In genomic region chr4:34328939-34329338, GRCh38 we compare ENCODE assay signal across 25 cellular contexts.
DNase-seq lines count a peak whose midpoint lies in the region; ATAC-seq, FAIRE-seq and TF ChIP-seq lines count a peak whose summit lies in the region.
"Had no signal": no experiment of that assay in that cellular context is flagged by ENCODE, and none has a peak within 500 bp of the region (broad histone marks: within the 10 kb centered on the region; RNA-seq: fewer than 3 reads in every experiment).

No MANE protein-coding gene starts in this region.

- no peak overlapping the region for H4K5ac ChIP-seq in IMR-90 (ENCODE audit: low read depth, low read length)
- H4K5ac ChIP-seq in H1 (ENCODE audit: insufficient read length, low read depth, low read length), result peak overlapping the region; percentile 37

- BruUV-seq in HepG2 (replicated peaks; lab: Mats Ljungman, UMichigan) (no TSS peak), IMR-90 (replicated peaks; lab: Mats Ljungman, UMichigan) (no TSS peak)

- H2AFZ ChIP-seq in HepG2 (ENCODE audit: low read length) (no peak overlapping the region), IMR-90 (replicated peaks; ENCODE audit: low read length, poor library complexity) (no peak overlapping the region), H1 (ENCODE audit: low read length) (no peak overlapping the region)

- H3K14ac ChIP-seq in IMR-90 (replicated peaks; ENCODE audit: low read depth, low read length) (no peak overlapping the region), H1 (ENCODE audit: insufficient read length) (no peak overlapping the region)

- TF ChIP-seq CTCF in HepG2 (CRISPR knock-in tag; IDR thresholded peaks at IDR 0.05) (no peak), right lobe of liver (IDR thresholded peaks at IDR 0.05) (no peak), IMR-90 (conservative IDR thresholded peaks at IDR 0.05; ENCODE audit: low read depth, low read length) (no peak), H1 (IDR thresholded peaks at IDR 0.05; ENCODE audit: control extremely low read depth in 1 of 3, insufficient read depth in 1 of 3, low read depth in 1 of 3, low read length in 3 of 3) (no peak)

- H2AK9ac ChIP-seq in IMR-90 (replicated peaks; ENCODE audit: low read depth, low read length, poor library complexity), result no peak overlapping the region

- peaks cover 23% of the 10 kb centered on the region for H3K9me3 ChIP-seq in HepG2 (ENCODE audit: low read length)
- H3K9me3 ChIP-seq in right lobe of liver, result no peaks in the 10 kb centered on the region
- H3K9me3 ChIP-seq in IMR-90 (ENCODE audit: control insufficient read depth, insufficient read depth, low read length), result no peaks in the 10 kb centered on the region
- H3K9me3 ChIP-seq in H1 (ENCODE audit: insufficient read depth in 2 of 2, low read depth in 1 of 2, low read length in 1 of 2), result peaks cover 0 to 5% of the 10 kb centered on the region in 2 experiments; a peak in 1 of 4 replicates
- H3K9me3 ChIP-seq: BE2C, BLaER1 had no signal

- in situ Hi-C loops in HepG2 (cut with HindIII; ENCODE audit: extremely low pct_ligation_motif_present, low pct_unique_long_range_greater_than_20kb) (no loop called here), IMR-90 (cut with MboI; ENCODE audit: low sequenced_read_pairs) (no loop called here)

- H2BK20ac ChIP-seq in IMR-90 (ENCODE audit: low read depth, low read length), result no peak overlapping the region
- no peak overlapping the region for H2BK20ac ChIP-seq in H1 (ENCODE audit: low read length)

- H3K4ac ChIP-seq in IMR-90 (ENCODE audit: low read depth, low read length) (no peak overlapping the region), H1 (replicated peaks; ENCODE audit: insufficient read length, low read depth, low read length) (no peak overlapping the region)

- POLR2A ChIA-PET in HepG2 (lab: Yijun Ruan, JAX) (no interaction called here), IMR-90 (lab: Charles Lee; ENCODE audit: unreplicated experiment) (no interaction called here), H1 (lab: Charles Lee; ENCODE audit: partially characterized antibody) (no interaction called here)

- H3K18ac ChIP-seq in IMR-90 (ENCODE audit: low read depth, low read length) (no peak overlapping the region), H1 (ENCODE audit: extremely low read depth, low read length) (no peak overlapping the region)

- no peaks in the 10 kb centered on the region for H3K23me2 ChIP-seq in H1 (ENCODE audit: low read depth, low read length)

- H2BK12ac ChIP-seq in H1 (ENCODE audit: low read depth, low read length), result no peak overlapping the region

- H3K9ac ChIP-seq in HepG2 (ENCODE audit: insufficient read depth, low read depth, low read length) (no peak overlapping the region), IMR-90 (ENCODE audit: low read depth, low read length) (no peak overlapping the region), H1 (replicated peaks in 1 of 4; ENCODE audit: extremely low read depth in 1 of 4, low read depth in 3 of 4, low read length in 3 of 4) (no peak overlapping the region)
- H3K9ac ChIP-seq: BLaER1 had no signal

- H2BK120ac ChIP-seq in IMR-90 (ENCODE audit: low read depth, low read length) (no peak overlapping the region), H1 (replicated peaks; ENCODE audit: low read depth, low read length) (no peak overlapping the region)

- 0% methylated on average over 1 of the region's 1 CpG for WGBS in HepG2 (ENCODE audit: low lambda C conversion rate)
- WGBS in right lobe of liver (ENCODE audit: insufficient coverage, low coverage, low lambda C conversion rate, missing lambda C conversion rate), result 59% methylated on average over 1 of the region's 1 CpG
- no CpG with 5 or more reads among the region's 1 CpG for WGBS in IMR-90 (ENCODE audit: extremely low coverage in 2 of 2, insufficient read length in 1 of 2), 2 experiments
- WGBS in H1 (ENCODE audit: extremely low coverage in 1 of 2, insufficient coverage in 1 of 2, insufficient read length in 1 of 2, insufficient replicate concordance in 2 of 2, low coverage in 1 of 2, low lambda C conversion rate in 2 of 2, missing lambda C conversion rate in 1 of 2), 2 experiments, result 88% methylated on average over 1 of the region's 1 CpG; no CpG with 5 or more reads in 1 of the 2 experiments

- CTCF ChIA-PET in HepG2 (lab: Yijun Ruan, JAX; ENCODE audit: low intra/inter-chr PET ratio, low total read pairs) (no interaction called here), IMR-90 (lab: Yijun Ruan, JAX) (no interaction called here), H1 (lab: Charles Lee; ENCODE audit: partially characterized antibody) (no interaction called here)

- TF ChIP-seq EP300 in HepG2 (IDR thresholded peaks at IDR 0.05; ENCODE audit: low read depth in 2 of 2, low read length in 2 of 2) (no peak), HepG2 (CRISPR knock-in tag; IDR thresholded peaks at IDR 0.05; ENCODE audit: borderline replicate concordance) (no peak), H1 (IDR thresholded peaks at IDR 0.05; ENCODE audit: borderline replicate concordance in 1 of 2, low read depth in 2 of 2, low read length in 2 of 2) (no peak)

- H3K27ac ChIP-seq in HepG2 (ENCODE audit: extremely low read length, insufficient read depth, low read length) (no peak overlapping the region), right lobe of liver (no peak overlapping the region), IMR-90 (ENCODE audit: insufficient read depth, low read length) (no peak overlapping the region), H1 (ENCODE audit: low read depth, low read length) (no peak overlapping the region)
- H3K27ac ChIP-seq: 22Rv1, BLaER1 had no signal

- H4K20me1 ChIP-seq in HepG2 (ENCODE audit: insufficient read depth, low read length) (no peaks in the 10 kb centered on the region), IMR-90 (ENCODE audit: insufficient read depth, low read length) (no peaks in the 10 kb centered on the region), H1 (replicated peaks in 1 of 2; ENCODE audit: control insufficient read depth in 1 of 2, insufficient read depth in 2 of 2, low read length in 2 of 2) (no peaks in the 10 kb centered on the region)
- H4K20me1 ChIP-seq: BLaER1 had no signal

- no peak for TF ChIP-seq RAD21 in HepG2 (CRISPR knock-in tag; IDR thresholded peaks at IDR 0.05)
- no peak for TF ChIP-seq RAD21 in IMR-90 (IDR thresholded peaks at IDR 0.05; ENCODE audit: low read length)
- TF ChIP-seq RAD21 in H1 (IDR thresholded peaks at IDR 0.05 in 1 of 2, conservative IDR thresholded peaks at IDR 0.05 in 1 of 2; ENCODE audit: low read depth in 2 of 2, low read length in 2 of 2), result no peak

- H2AK5ac ChIP-seq in IMR-90 (ENCODE audit: low read depth, low read length) (no peak overlapping the region), H1 (ENCODE audit: low read depth, low read length) (no peak overlapping the region)

- no peak for TF ChIP-seq POLR2A in HepG2 (IDR thresholded peaks at IDR 0.05; ENCODE audit: insufficient read depth in 1 of 2, low read depth in 2 of 2, low read length in 2 of 2)
- no peak for TF ChIP-seq POLR2A in right lobe of liver (IDR thresholded peaks at IDR 0.05)
- TF ChIP-seq POLR2A in IMR-90 (IDR thresholded peaks at IDR 0.05; ENCODE audit: low read depth, low read length), result no peak
- TF ChIP-seq POLR2A in H1 (IDR thresholded peaks at IDR 0.05; ENCODE audit: control extremely low read depth in 1 of 2, low read depth in 2 of 2, low read length in 2 of 2), result no peak

- no peak overlapping the region for H2BK15ac ChIP-seq in IMR-90 (ENCODE audit: low read depth, low read length)
- H2BK15ac ChIP-seq in H1 (ENCODE audit: low read length), result no peak overlapping the region

- no peak for DNase-seq in HepG2 (ENCODE audit: low spot score)
- DNase-seq in right lobe of liver, result no peak
- DNase-seq in IMR-90, result no peak
- DNase-seq in H1 (ENCODE audit: low read depth in 1 of 2, low spot score in 2 of 2), result no peak
- DNase-seq in NCI-H524 treated with DMSO at 0.1 percent for 48 hours (lab: John Stamatoyannopoulos, UW), result no peak
- no peak for DNase-seq in NCI-H1092 treated with DMSO at 0.1 percent for 48 hours (lab: John Stamatoyannopoulos, UW)
- DNase-seq: ACHN; BE2C; C1 segment of cervical spinal cord; CD4-positive, alpha-beta memory T cell; CD4-positive, CD25-positive, alpha-beta regulatory T cell; CD8-positive, alpha-beta memory T cell; COR-L47; DMS 273 treated with DMSO at 0.1 percent for 48 hours; DMS153; DMS53; DMS79; DND-41; EL; GDM1 had no signal

- ATAC-seq in HepG2, result no peak
- ATAC-seq in right lobe of liver, result no peak
- ATAC-seq in IMR-90 (ENCODE audit: low read depth), result no peak
- ATAC-seq: GM12878 had no signal

- intact Hi-C loops in HepG2 (cut with micrococcal nuclease; ENCODE audit: unreplicated experiment) (no loop called here), right lobe of liver (cut with DNase I) (no loop called here), IMR-90 (cut with micrococcal nuclease) (no loop called here)

- H3K4me1 ChIP-seq in HepG2 (ENCODE audit: insufficient read depth, low read length) (no peaks in the 10 kb centered on the region), right lobe of liver (no peaks in the 10 kb centered on the region), IMR-90 (ENCODE audit: control insufficient read depth, insufficient read depth, low read length) (no peaks in the 10 kb centered on the region), H1 (replicated peaks in 1 of 4; ENCODE audit: control insufficient read depth in 3 of 4, insufficient read depth in 4 of 4, low read length in 3 of 4) (peaks cover 0 to 5% (median 0%) of the 10 kb centered on the region in 4 experiments; a peak in 1 of 7 replicates)
- H3K4me1 ChIP-seq: BE2C, BLaER1 had no signal

- no peaks in the 10 kb centered on the region for H3K9me1 ChIP-seq in IMR-90 (ENCODE audit: insufficient read depth, low read length)

- no peaks in the 10 kb centered on the region for H3K79me1 ChIP-seq in IMR-90 (ENCODE audit: low read depth in 1 of 2, low read length in 2 of 2)
- no peaks in the 10 kb centered on the region for H3K79me1 ChIP-seq in H1 (ENCODE audit: low read depth, low read length)

- H4K91ac ChIP-seq in IMR-90 (ENCODE audit: insufficient read depth, low read depth, low read length), result no peak overlapping the region
- H4K91ac ChIP-seq in H1 (replicated peaks; ENCODE audit: insufficient read length, low read length), result no peak overlapping the region

- H3K4me2 ChIP-seq in HepG2 (ENCODE audit: low read depth, low read length), result no peak overlapping the region
- no peak overlapping the region for H3K4me2 ChIP-seq in IMR-90 (ENCODE audit: low read depth, low read length)
- no peak overlapping the region for H3K4me2 ChIP-seq in H1 (ENCODE audit: insufficient read depth in 1 of 2, low read depth in 2 of 2, low read length in 2 of 2)
- H3K4me2 ChIP-seq: BLaER1 had no signal

- H4K8ac ChIP-seq in IMR-90 (ENCODE audit: low read depth in 2 of 2, low read length in 2 of 2), result no peak overlapping the region
- H4K8ac ChIP-seq in H1 (ENCODE audit: extremely low read depth, insufficient read depth, low read length), result no peak overlapping the region

- H3K36me3 ChIP-seq in HepG2 (replicated peaks in 1 of 2; ENCODE audit: control insufficient read depth in 1 of 2, insufficient read depth in 2 of 2, low read length in 2 of 2), result no peaks in the 10 kb centered on the region
- no peaks in the 10 kb centered on the region for H3K36me3 ChIP-seq in right lobe of liver
- H3K36me3 ChIP-seq in IMR-90 (ENCODE audit: control insufficient read depth, insufficient read depth, low read length), result no peaks in the 10 kb centered on the region
- no peaks in the 10 kb centered on the region for H3K36me3 ChIP-seq in H1 (ENCODE audit: control insufficient read depth in 2 of 4, insufficient read depth in 4 of 4, low read length in 3 of 4)
- H3K36me3 ChIP-seq: BE2C, BLaER1 had no signal

- no peaks in the 10 kb centered on the region for H3K27me3 ChIP-seq in HepG2 (ENCODE audit: control insufficient read depth in 1 of 2, insufficient read depth in 2 of 2, low read length in 2 of 2)
- H3K27me3 ChIP-seq in right lobe of liver, result no peaks in the 10 kb centered on the region
- H3K27me3 ChIP-seq in IMR-90 (ENCODE audit: control insufficient read depth, insufficient read depth, low read length), result no peaks in the 10 kb centered on the region
- H3K27me3 ChIP-seq in H1 (replicated peaks in 1 of 4; ENCODE audit: control insufficient read depth in 3 of 4, extremely low read depth in 1 of 4, insufficient read depth in 3 of 4, low read length in 3 of 4), result no peaks in the 10 kb centered on the region
- H3K27me3 ChIP-seq: BE2C, BLaER1 had no signal

- no peak overlapping the region for H3K56ac ChIP-seq in IMR-90 (ENCODE audit: extremely low read depth, insufficient read depth, low read length)
- H3K56ac ChIP-seq in H1 (replicated peaks; ENCODE audit: insufficient read length, low read depth, low read length), result no peak overlapping the region

- H3K79me2 ChIP-seq in HepG2 (ENCODE audit: insufficient read depth, low read length), result no peaks in the 10 kb centered on the region
- no peaks in the 10 kb centered on the region for H3K79me2 ChIP-seq in H1 (ENCODE audit: control insufficient read depth in 1 of 2, insufficient read depth in 2 of 2, low read length in 2 of 2)

- H2BK5ac ChIP-seq in IMR-90 (ENCODE audit: low read depth, low read length, poor library complexity, severe bottlenecking) (no peak overlapping the region), H1 (ENCODE audit: low read depth, low read length) (no peak overlapping the region)

- dilution Hi-C loops in IMR-90 (cut with HindIII; ENCODE audit: low sequenced_read_pairs, unreplicated experiment), result no loop called here

- FAIRE-seq in HepG2 (lab: Jason Lieb, UNC) (no peak), H1 (lab: Jason Lieb, UNC) (no peak)
- FAIRE-seq: GM12878, GM12892, GM19239 had no signal

- H3K4me3 ChIP-seq in HepG2 (replicated peaks in 1 of 3; ENCODE audit: insufficient read depth in 1 of 3, low read depth in 2 of 3, low read length in 3 of 3) (no peak overlapping the region), right lobe of liver (no peak overlapping the region), IMR-90 (ENCODE audit: insufficient read depth, low read depth, low read length) (no peak overlapping the region), H1 (ENCODE audit: extremely low read depth in 1 of 4, insufficient read depth in 2 of 4, low read depth in 3 of 4, low read length in 4 of 4) (no peak overlapping the region; a peak in 1 of 8 replicates)
- H3K4me3 ChIP-seq: BLaER1, GM12878 had no signal

- H3K23ac ChIP-seq in IMR-90 (ENCODE audit: low read depth, low read length) (no peak overlapping the region), H1 (ENCODE audit: insufficient read length) (no peak overlapping the region)

Comparison
In these comparisons a context has a peak if more than half of its experiments do, and no peak if none do; other contexts are left out.
1. Of the 41 proteins assayed by ChIP-seq in both HepG2 and H1: peak only in HepG2: none; only in H1: none; in both: MAFK; in neither: 40.